ENCODE assay signal across 11 cellular contexts in the genomic region with DNA sequence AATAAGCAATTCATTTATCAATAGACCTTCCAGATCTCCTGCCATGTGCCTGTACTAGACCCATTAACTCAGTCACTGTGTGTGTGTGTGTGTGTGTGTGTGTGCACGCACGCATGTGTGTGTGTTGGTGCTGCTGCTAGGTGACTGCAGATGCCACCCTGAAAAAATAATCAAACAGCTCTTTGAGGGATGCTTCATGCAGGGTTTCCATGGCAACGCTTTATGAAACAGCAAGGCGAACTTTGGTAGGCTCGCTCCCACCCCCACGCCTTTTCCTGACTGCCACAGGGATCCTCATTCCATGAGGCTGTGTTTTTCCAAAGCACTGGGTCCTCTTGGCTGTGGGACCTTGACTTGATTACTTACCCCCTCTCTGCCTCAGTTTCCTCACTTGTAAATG.
"Had no signal": no experiment of that assay in that cellular context is flagged by ENCODE, and none has a peak within 500 bp of the region (broad histone marks: within the 10 kb centered on the region; RNA-seq: fewer than 3 reads in every experiment).

No MANE protein-coding gene starts in this region.

- DNase-seq: activated CD4-positive, alpha-beta T cell treated with anti-CD3 and anti-CD28 coated beads, Interleukin-2, amount 10 ng/mL, durations not matched to agents 7 days and 5 days; activated CD8-positive, alpha-beta memory T cell treated with anti-CD3 and anti-CD28 coated beads, Interleukin-2, amount 50 U/mL, for 48 hours; activated gamma-delta T cell treated with Interleukin-2 at 50 U/mL for 16 hours; amniotic stem cell; body of pancreas; cerebellar nuclear complex; heart left ventricle; naive B cell; right cardiac atrium; small intestine; stimulated activated naive CD8-positive, alpha-beta T cell treated with anti-CD3 and anti-CD28 coated beads, Interleukin-15, Interleukin-2, amounts not matched to agents 100 U/mL and 50 U/mL, for 24 hours had no signal
